1 cellular context compared by ENCODE assay signal in genomic region chr5:16406023-16406422, GRCh38.
A peak's percentile ranks its signal among the peaks of the same experiment; 100 is the strongest.
TF ChIP-seq lines count a peak whose summit lies in the region.

No MANE protein-coding gene starts in this region.

TF ChIP-seq in K562, 482 proteins besides CTCF, POLR2A, EP300 and RAD21:
- TF ChIP-seq CEBPB (tag; IDR thresholded peaks at IDR 0.05): 0 out of 2 replicates have a peak, but pooled peaks have one; percentile 6
- TF ChIP-seq BRCA1 (IDR thresholded peaks at IDR 0.05): no peak
- no peak for TF ChIP-seq BRCA1 (CRISPR knock-in tag; IDR thresholded peaks at IDR 0.05)
- TF ChIP-seq ZNF3 (CRISPR knock-in tag; IDR thresholded peaks at IDR 0.05): no peak
- no peak for TF ChIP-seq MAX (CRISPR knock-in tag; IDR thresholded peaks at IDR 0.05)
- no peak for TF ChIP-seq ELK1 (CRISPR knock-in tag; IDR thresholded peaks at IDR 0.05)
- no peak for TF ChIP-seq BMI1 (IDR thresholded peaks at IDR 0.05; ENCODE audit: low read length)
